Comparison of ENCODE assay signal across 1 cellular context in the genomic region with DNA sequence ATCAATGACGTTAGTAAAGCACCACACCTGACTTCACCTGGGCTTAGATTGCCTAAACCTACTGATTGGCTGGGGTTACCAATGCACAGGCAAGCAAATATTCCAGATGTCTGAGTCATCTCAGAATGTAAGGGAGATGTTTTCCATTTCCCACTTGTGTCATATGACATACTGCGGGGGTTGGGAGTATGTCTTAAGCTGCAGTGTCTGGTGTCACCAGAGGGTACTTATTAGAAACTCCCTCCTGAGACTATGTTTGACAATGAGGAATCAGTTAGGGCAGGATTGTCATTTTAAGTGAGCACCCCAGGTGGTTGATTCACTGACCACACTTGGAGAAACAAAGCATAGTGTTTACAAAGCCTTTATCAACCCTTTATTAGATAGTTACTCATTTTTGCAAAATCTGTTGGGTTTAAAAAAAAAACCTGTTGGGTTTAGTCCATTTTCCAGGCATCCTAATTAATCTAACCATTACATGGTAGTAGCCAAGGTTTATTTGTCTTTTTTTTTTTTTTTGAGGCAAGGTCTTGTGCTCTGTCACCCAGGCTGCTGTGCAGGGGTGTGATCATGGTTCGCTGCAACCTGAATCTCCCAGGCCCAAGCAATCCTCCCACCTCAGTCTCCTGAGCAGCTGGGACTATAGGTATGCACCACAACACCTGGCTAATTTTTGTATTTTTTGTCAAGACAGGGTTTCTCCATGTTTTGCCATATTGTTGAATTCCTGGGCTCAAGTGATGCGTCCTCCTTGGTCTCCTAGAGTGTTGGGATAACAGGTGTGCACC.
A peak's percentile ranks its signal among the peaks of the same experiment; 100 is the strongest.
TF ChIP-seq lines count a peak whose summit lies in the region.

No MANE protein-coding gene starts in this region.

TF ChIP-seq in HepG2, 621 proteins besides CTCF, POLR2A, EP300 and RAD21 (continued from another document):
- TF ChIP-seq, protein P1, sequence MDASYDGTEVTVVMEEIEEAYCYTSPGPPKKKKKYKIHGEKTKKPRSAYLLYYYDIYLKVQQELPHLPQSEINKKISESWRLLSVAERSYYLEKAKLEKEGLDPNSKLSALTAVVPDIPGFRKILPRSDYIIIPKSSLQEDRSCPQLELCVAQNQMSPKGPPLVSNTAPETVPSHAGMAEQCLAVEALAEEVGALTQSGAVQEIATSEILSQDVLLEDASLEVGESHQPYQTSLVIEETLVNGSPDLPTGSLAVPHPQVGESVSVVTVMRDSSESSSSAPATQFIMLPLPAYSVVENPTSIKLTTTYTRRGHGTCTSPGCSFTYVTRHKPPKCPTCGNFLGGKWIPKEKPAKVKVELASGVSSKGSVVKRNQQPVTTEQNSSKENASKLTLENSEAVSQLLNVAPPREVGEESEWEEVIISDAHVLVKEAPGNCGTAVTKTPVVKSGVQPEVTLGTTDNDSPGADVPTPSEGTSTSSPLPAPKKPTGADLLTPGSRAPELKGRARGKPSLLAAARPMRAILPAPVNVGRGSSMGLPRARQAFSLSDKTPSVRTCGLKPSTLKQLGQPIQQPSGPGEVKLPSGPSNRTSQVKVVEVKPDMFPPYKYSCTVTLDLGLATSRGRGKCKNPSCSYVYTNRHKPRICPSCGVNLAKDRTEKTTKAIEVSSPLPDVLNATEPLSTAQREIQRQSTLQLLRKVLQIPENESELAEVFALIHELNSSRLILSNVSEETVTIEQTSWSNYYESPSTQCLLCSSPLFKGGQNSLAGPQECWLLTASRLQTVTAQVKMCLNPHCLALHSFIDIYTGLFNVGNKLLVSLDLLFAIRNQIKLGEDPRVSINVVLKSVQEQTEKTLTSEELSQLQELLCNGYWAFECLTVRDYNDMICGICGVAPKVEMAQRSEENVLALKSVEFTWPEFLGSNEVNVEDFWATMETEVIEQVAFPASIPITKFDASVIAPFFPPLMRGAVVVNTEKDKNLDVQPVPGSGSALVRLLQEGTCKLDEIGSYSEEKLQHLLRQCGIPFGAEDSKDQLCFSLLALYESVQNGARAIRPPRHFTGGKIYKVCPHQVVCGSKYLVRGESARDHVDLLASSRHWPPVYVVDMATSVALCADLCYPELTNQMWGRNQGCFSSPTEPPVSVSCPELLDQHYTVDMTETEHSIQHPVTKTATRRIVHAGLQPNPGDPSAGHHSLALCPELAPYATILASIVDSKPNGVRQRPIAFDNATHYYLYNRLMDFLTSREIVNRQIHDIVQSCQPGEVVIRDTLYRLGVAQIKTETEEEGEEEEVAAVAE (CRISPR knock-in tag; IDR thresholded peaks at IDR 0.05; ENCODE audit: borderline replicate concordance) = no peak
- TF ChIP-seq ZSCAN25 (CRISPR knock-in tag; IDR thresholded peaks at IDR 0.05) (no peak), ZNF468 (CRISPR knock-in tag; IDR thresholded peaks at IDR 0.05) (no peak), ZNF30 (CRISPR knock-in tag; IDR thresholded peaks at IDR 0.05) (no peak), AGO1 (IDR thresholded peaks at IDR 0.05; ENCODE audit: low read depth, low read length, poor library complexity, severe bottlenecking) (no peak), RBM22 (optimal IDR thresholded peaks at IDR 0.05; ENCODE audit: low read length) (peak; percentile 89), KLF9 (CRISPR knock-in tag; IDR thresholded peaks at IDR 0.05; ENCODE audit: low read depth) (no peak), ZNF430 (CRISPR knock-in tag; IDR thresholded peaks at IDR 0.05) (no peak), ZNF317 (CRISPR knock-in tag; IDR thresholded peaks at IDR 0.05) (peak; percentile 92), JARID2 (CRISPR knock-in tag; IDR thresholded peaks at IDR 0.05; ENCODE audit: insufficient replicate concordance) (no peak), ZNF496 (CRISPR knock-in tag; IDR thresholded peaks at IDR 0.05; ENCODE audit: insufficient replicate concordance) (no peak), POLR2AphosphoS5 (IDR thresholded peaks at IDR 0.05; ENCODE audit: low read depth, low read length) (no peak), NR1H2 (CRISPR knock-in tag; IDR thresholded peaks at IDR 0.05; ENCODE audit: borderline replicate concordance, low read depth) (no peak), KDM4B (CRISPR knock-in tag; IDR thresholded peaks at IDR 0.05) (no peak), ZNF619 (CRISPR knock-in tag; IDR thresholded peaks at IDR 0.05) (no peak), MAFF (IDR thresholded peaks at IDR 0.05; ENCODE audit: low read depth, low read length) (peak; percentile 13; the same call in 1 of the 2 replicates), ZNF703 (CRISPR knock-in tag; IDR thresholded peaks at IDR 0.05; ENCODE audit: borderline replicate concordance) (no peak), BORCS8-MEF2B (CRISPR knock-in tag; IDR thresholded peaks at IDR 0.05) (no peak), FOSL2 (CRISPR knock-in tag; IDR thresholded peaks at IDR 0.05) (peak; percentile 89), ZNF672 (CRISPR knock-in tag; IDR thresholded peaks at IDR 0.05) (no peak), RELA (CRISPR knock-in tag; IDR thresholded peaks at IDR 0.05) (no peak), PLRG1 (conservative IDR thresholded peaks at IDR 0.05) (no peak), ZNF124 (CRISPR knock-in tag; IDR thresholded peaks at IDR 0.05) (no peak), ZMYM2 (CRISPR knock-in tag; IDR thresholded peaks at IDR 0.05) (no peak)
- TF ChIP-seq, protein P2, sequence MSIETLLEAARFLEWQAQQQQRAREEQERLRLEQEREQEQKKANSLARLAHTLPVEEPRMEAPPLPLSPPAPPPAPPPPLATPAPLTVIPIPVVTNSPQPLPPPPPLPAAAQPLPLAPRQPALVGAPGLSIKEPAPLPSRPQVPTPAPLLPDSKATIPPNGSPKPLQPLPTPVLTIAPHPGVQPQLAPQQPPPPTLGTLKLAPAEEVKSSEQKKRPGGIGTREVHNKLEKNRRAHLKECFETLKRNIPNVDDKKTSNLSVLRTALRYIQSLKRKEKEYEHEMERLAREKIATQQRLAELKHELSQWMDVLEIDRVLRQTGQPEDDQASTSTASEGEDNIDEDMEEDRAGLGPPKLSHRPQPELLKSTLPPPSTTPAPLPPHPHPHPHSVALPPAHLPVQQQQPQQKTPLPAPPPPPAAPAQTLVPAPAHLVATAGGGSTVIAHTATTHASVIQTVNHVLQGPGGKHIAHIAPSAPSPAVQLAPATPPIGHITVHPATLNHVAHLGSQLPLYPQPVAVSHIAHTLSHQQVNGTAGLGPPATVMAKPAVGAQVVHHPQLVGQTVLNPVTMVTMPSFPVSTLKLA (IDR thresholded peaks at IDR 0.05) = no peak
- TF ChIP-seq, protein P3, sequence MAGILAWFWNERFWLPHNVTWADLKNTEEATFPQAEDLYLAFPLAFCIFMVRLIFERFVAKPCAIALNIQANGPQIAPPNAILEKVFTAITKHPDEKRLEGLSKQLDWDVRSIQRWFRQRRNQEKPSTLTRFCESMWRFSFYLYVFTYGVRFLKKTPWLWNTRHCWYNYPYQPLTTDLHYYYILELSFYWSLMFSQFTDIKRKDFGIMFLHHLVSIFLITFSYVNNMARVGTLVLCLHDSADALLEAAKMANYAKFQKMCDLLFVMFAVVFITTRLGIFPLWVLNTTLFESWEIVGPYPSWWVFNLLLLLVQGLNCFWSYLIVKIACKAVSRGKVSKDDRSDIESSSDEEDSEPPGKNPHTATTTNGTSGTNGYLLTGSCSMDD (CRISPR knock-in tag; IDR thresholded peaks at IDR 0.05) = no peak
- TF ChIP-seq, protein P4, sequence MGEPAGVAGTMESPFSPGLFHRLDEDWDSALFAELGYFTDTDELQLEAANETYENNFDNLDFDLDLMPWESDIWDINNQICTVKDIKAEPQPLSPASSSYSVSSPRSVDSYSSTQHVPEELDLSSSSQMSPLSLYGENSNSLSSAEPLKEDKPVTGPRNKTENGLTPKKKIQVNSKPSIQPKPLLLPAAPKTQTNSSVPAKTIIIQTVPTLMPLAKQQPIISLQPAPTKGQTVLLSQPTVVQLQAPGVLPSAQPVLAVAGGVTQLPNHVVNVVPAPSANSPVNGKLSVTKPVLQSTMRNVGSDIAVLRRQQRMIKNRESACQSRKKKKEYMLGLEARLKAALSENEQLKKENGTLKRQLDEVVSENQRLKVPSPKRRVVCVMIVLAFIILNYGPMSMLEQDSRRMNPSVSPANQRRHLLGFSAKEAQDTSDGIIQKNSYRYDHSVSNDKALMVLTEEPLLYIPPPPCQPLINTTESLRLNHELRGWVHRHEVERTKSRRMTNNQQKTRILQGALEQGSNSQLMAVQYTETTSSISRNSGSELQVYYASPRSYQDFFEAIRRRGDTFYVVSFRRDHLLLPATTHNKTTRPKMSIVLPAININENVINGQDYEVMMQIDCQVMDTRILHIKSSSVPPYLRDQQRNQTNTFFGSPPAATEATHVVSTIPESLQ (CRISPR knock-in tag; conservative IDR thresholded peaks at IDR 0.05) = no peak
- TF ChIP-seq, protein P5, sequence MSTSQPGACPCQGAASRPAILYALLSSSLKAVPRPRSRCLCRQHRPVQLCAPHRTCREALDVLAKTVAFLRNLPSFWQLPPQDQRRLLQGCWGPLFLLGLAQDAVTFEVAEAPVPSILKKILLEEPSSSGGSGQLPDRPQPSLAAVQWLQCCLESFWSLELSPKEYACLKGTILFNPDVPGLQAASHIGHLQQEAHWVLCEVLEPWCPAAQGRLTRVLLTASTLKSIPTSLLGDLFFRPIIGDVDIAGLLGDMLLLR (CRISPR knock-in tag; IDR thresholded peaks at IDR 0.05) = no peak
- TF ChIP-seq, protein P6, sequence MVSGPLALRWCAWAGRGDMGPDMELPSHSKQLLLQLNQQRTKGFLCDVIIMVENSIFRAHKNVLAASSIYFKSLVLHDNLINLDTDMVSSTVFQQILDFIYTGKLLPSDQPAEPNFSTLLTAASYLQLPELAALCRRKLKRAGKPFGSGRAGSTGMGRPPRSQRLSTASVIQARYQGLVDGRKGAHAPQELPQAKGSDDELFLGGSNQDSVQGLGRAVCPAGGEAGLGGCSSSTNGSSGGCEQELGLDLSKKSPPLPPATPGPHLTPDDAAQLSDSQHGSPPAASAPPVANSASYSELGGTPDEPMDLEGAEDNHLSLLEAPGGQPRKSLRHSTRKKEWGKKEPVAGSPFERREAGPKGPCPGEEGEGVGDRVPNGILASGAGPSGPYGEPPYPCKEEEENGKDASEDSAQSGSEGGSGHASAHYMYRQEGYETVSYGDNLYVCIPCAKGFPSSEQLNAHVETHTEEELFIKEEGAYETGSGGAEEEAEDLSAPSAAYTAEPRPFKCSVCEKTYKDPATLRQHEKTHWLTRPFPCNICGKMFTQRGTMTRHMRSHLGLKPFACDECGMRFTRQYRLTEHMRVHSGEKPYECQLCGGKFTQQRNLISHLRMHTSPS (CRISPR knock-in tag; IDR thresholded peaks at IDR 0.05; ENCODE audit: low read depth) = no peak
- TF ChIP-seq, protein P7, sequence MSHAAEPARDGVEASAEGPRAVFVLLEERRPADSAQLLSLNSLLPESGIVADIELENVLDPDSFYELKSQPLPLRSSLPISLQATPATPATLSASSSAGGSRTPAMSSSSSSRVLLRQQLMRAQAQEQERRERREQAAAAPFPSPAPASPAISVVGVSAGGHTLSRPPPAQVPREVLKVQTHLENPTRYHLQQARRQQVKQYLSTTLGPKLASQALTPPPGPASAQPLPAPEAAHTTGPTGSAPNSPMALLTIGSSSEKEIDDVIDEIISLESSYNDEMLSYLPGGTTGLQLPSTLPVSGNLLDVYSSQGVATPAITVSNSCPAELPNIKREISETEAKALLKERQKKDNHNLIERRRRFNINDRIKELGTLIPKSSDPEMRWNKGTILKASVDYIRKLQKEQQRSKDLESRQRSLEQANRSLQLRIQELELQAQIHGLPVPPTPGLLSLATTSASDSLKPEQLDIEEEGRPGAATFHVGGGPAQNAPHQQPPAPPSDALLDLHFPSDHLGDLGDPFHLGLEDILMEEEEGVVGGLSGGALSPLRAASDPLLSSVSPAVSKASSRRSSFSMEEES (CRISPR knock-in tag; IDR thresholded peaks at IDR 0.05) = peak; percentile 75
- TF ChIP-seq, protein P8, sequence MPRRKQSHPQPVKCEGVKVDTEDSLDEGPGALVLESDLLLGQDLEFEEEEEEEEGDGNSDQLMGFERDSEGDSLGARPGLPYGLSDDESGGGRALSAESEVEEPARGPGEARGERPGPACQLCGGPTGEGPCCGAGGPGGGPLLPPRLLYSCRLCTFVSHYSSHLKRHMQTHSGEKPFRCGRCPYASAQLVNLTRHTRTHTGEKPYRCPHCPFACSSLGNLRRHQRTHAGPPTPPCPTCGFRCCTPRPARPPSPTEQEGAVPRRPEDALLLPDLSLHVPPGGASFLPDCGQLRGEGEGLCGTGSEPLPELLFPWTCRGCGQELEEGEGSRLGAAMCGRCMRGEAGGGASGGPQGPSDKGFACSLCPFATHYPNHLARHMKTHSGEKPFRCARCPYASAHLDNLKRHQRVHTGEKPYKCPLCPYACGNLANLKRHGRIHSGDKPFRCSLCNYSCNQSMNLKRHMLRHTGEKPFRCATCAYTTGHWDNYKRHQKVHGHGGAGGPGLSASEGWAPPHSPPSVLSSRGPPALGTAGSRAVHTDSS (CRISPR knock-in tag; conservative IDR thresholded peaks at IDR 0.05) = no peak
- TF ChIP-seq, protein P9, sequence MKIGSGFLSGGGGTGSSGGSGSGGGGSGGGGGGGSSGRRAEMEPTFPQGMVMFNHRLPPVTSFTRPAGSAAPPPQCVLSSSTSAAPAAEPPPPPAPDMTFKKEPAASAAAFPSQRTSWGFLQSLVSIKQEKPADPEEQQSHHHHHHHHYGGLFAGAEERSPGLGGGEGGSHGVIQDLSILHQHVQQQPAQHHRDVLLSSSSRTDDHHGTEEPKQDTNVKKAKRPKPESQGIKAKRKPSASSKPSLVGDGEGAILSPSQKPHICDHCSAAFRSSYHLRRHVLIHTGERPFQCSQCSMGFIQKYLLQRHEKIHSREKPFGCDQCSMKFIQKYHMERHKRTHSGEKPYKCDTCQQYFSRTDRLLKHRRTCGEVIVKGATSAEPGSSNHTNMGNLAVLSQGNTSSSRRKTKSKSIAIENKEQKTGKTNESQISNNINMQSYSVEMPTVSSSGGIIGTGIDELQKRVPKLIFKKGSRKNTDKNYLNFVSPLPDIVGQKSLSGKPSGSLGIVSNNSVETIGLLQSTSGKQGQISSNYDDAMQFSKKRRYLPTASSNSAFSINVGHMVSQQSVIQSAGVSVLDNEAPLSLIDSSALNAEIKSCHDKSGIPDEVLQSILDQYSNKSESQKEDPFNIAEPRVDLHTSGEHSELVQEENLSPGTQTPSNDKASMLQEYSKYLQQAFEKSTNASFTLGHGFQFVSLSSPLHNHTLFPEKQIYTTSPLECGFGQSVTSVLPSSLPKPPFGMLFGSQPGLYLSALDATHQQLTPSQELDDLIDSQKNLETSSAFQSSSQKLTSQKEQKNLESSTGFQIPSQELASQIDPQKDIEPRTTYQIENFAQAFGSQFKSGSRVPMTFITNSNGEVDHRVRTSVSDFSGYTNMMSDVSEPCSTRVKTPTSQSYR (CRISPR knock-in tag; IDR thresholded peaks at IDR 0.05; ENCODE audit: borderline replicate concordance) = peak; percentile 75; the same call in 1 of the 2 replicates
- TF ChIP-seq, protein P10, sequence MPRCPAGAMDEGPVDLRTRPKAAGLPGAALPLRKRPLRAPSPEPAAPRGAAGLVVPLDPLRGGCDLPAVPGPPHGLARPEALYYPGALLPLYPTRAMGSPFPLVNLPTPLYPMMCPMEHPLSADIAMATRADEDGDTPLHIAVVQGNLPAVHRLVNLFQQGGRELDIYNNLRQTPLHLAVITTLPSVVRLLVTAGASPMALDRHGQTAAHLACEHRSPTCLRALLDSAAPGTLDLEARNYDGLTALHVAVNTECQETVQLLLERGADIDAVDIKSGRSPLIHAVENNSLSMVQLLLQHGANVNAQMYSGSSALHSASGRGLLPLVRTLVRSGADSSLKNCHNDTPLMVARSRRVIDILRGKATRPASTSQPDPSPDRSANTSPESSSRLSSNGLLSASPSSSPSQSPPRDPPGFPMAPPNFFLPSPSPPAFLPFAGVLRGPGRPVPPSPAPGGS (CRISPR knock-in tag; IDR thresholded peaks at IDR 0.05) = no peak
- TF ChIP-seq, protein P11, sequence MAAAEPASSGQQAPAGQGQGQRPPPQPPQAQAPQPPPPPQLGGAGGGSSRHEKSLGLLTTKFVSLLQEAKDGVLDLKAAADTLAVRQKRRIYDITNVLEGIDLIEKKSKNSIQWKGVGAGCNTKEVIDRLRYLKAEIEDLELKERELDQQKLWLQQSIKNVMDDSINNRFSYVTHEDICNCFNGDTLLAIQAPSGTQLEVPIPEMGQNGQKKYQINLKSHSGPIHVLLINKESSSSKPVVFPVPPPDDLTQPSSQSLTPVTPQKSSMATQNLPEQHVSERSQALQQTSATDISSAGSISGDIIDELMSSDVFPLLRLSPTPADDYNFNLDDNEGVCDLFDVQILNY (CRISPR knock-in tag; conservative IDR thresholded peaks at IDR 0.05) = no peak
